In the genomic region with DNA sequence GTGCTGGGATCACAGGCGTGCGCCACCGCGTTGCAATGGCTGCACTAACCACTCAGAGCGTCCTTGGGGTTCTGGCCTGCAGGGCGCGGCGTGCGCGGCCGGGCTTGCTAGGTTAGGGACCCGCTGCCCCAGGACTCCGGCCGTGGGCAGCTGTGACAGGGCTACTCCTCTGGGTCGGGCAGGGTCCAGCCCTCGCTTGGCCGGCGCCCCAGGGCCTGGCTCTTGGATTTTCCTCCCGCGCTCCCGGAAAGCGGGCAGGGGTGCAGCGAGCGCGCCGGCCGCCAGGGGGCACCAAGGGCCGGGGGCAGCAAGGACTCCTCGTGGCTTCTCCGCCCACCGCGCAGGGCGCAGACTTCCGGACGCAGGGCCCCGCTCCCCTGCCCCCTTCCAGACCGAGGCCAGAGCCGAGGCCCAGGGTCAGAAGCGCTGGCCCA, we compare ENCODE assay signal across 12 cellular contexts. TPM values are rescaled to one million over a fixed set of nuclear protein-coding genes. Genes with fewer than 3 reads are reported as not detected.
DNase-seq lines count a peak whose midpoint lies in the region; ATAC-seq and TF ChIP-seq lines count a peak whose summit lies in the region.
"Had no signal": no experiment of that assay in that cellular context is flagged by ENCODE, and none has a peak within 500 bp of the region (broad histone marks: within the 10 kb centered on the region; RNA-seq: fewer than 3 reads in every experiment).

No MANE protein-coding gene starts in this region.

- DNase-seq in activated effector memory CD4-positive, alpha-beta T cell treated with anti-CD3 and anti-CD28 coated beads, Interleukin-2, amount 50 U/mL, for 16 hours, result peak; percentile 73
- DNase-seq in activated effector memory CD4-positive, alpha-beta T cell treated with Interleukin-2 at 50 U/mL for 16 hours, result no peak
- peak in 1 of 2 donors; percentile 61 for DNase-seq in activated naive CD4-positive, alpha-beta T cell treated with anti-CD3 and anti-CD28 coated beads, Interleukin-2, amount 50 U/mL, for 72 hours (ENCODE audit: low spot score in 2 of 2)
- DNase-seq in testis, result peak; percentile 55
- no peak for DNase-seq in mesenchymal stem cell
- no peak for DNase-seq in psoas muscle
- no peak for DNase-seq in NCI-H2196 (lab: John Stamatoyannopoulos, UW; ENCODE audit: unreplicated experiment)

- no peaks in the 10 kb centered on the region for H3K79me1 ChIP-seq in mesenchymal stem cell (replicated peaks; ENCODE audit: low read length, poor library complexity, severe bottlenecking)

- TF ChIP-seq CTCF in liver (IDR thresholded peaks at IDR 0.05; ENCODE audit: low read depth, low read length, missing input control) (peak; percentile 4), testis (IDR thresholded peaks at IDR 0.05) (peak in 2 of 3 experiments; percentile 46 to 63), psoas muscle (IDR thresholded peaks at IDR 0.05) (no peak)

- no peak overlapping the region for H2BK120ac ChIP-seq in mesenchymal stem cell (ENCODE audit: low read depth, low read length)

- no peaks in the 10 kb centered on the region for H3K27me3 ChIP-seq in liver (ENCODE audit: control insufficient read depth in 4 of 4, insufficient read depth in 4 of 4, low read length in 3 of 4)
- H3K27me3 ChIP-seq in testis, result no peaks in the 10 kb centered on the region
- peaks cover 0 to 9% of the 10 kb centered on the region in 2 experiments for H3K27me3 ChIP-seq in mesenchymal stem cell (ENCODE audit: control insufficient read depth in 1 of 2, insufficient read depth in 1 of 2, low read length in 2 of 2)
- peaks cover 0 to 2% (median 0%) of the 10 kb centered on the region in 3 donors for H3K27me3 ChIP-seq in psoas muscle (ENCODE audit: insufficient read depth in 3 of 3, low read length in 2 of 3)
- H3K27me3 ChIP-seq: adrenal gland, BLaER1 had no signal

- no peak overlapping the region for H2AK5ac ChIP-seq in mesenchymal stem cell (ENCODE audit: low read length, severe bottlenecking)

- 36% methylated on average over 39 of the region's 39 CpGs for WGBS in liver
- 48% methylated on average over 26 of the region's 39 CpGs; no CpG with 5 or more reads in 1 of the 2 donors for WGBS in testis, 2 donors
- 71% methylated on average over 38 of the region's 39 CpGs for WGBS in mesenchymal stem cell
- WGBS in psoas muscle, 3 donors, result 36 to 48% (median 39%) methylated on average over 29 to 39 of the region's 39 CpGs

- peak; percentile 50 to 64 for ATAC-seq in activated naive CD4-positive, alpha-beta T cell treated with anti-CD3 and anti-CD28 coated beads, Interleukin-2, amount 50 U/mL, for 72 hours
- ATAC-seq in psoas muscle, result no peak

- H3K36me3 Mint-ChIP-seq in activated naive CD4-positive, alpha-beta T cell treated with anti-CD3 and anti-CD28 coated beads, Interleukin-2, amount 50 U/mL, for 72 hours, result peaks cover 6 to 22% of the 10 kb centered on the region in 2 donors

- H3K9me3 ChIP-seq in liver (ENCODE audit: control insufficient read depth in 4 of 4, low read length in 3 of 4) (peaks cover 18 to 36% (median 33%) of the 10 kb centered on the region in 4 donors), testis (no peaks in the 10 kb centered on the region), mesenchymal stem cell (ENCODE audit: control insufficient read depth, low read length) (peaks cover 34% of the 10 kb centered on the region), psoas muscle (peaks cover 43% of the 10 kb centered on the region)

- H3K9ac ChIP-seq in liver (ENCODE audit: low read depth in 1 of 2, low read length in 2 of 2), result no peak overlapping the region
- no peak overlapping the region for H3K9ac ChIP-seq in mesenchymal stem cell (ENCODE audit: low read length)
- H3K9ac ChIP-seq: BLaER1 had no signal

- H2AFZ ChIP-seq in mesenchymal stem cell (ENCODE audit: low read depth, low read length), result no peak overlapping the region

- no peak overlapping the region for H3K4ac ChIP-seq in mesenchymal stem cell (ENCODE audit: low read depth in 1 of 2, low read length in 2 of 2)

- H3K23ac ChIP-seq in mesenchymal stem cell (ENCODE audit: low read length in 2 of 2), result no peak overlapping the region

- intact Hi-C loops in testis (cut with DNase I; ENCODE audit: low total_unique reads) (no loop called here), psoas muscle (cut with DNase I) (no loop called here)

- no peak overlapping the region for H3K18ac ChIP-seq in mesenchymal stem cell (ENCODE audit: low read depth in 1 of 2, low read length in 2 of 2)

- TF ChIP-seq RAD21 in liver (IDR thresholded peaks at IDR 0.05), result no peak

- no peak overlapping the region for H3K14ac ChIP-seq in mesenchymal stem cell (ENCODE audit: low read length in 2 of 2)

- no peak overlapping the region for H3K4me3 ChIP-seq in liver (ENCODE audit: low read depth in 1 of 3, low read length in 3 of 3)
- H3K4me3 ChIP-seq in testis, result peak overlapping the region; percentile 40 to 54
- no peak overlapping the region for H3K4me3 ChIP-seq in mesenchymal stem cell (ENCODE audit: insufficient read depth in 1 of 2, low read depth in 1 of 2, low read length in 2 of 2)
- H3K4me3 ChIP-seq in psoas muscle, result no peak overlapping the region
- H3K4me3 ChIP-seq: adrenal gland, BLaER1 had no signal

- H4K8ac ChIP-seq in mesenchymal stem cell (ENCODE audit: low read length), result no peak overlapping the region

- peaks cover 10% of the 10 kb centered on the region in 2 donors for H3K9me3 Mint-ChIP-seq in activated naive CD4-positive, alpha-beta T cell treated with anti-CD3 and anti-CD28 coated beads, Interleukin-2, amount 50 U/mL, for 72 hours

- H3K4me2 ChIP-seq in mesenchymal stem cell (ENCODE audit: low read length, poor library complexity, severe bottlenecking), result no peak overlapping the region
- H3K4me2 ChIP-seq: BLaER1 had no signal

- no peak overlapping the region for H2BK5ac ChIP-seq in mesenchymal stem cell (ENCODE audit: low read depth, low read length, poor library complexity, severe bottlenecking)

- H2BK15ac ChIP-seq in mesenchymal stem cell (ENCODE audit: low read depth, poor library complexity, severe bottlenecking), result no peak overlapping the region

- H3K27ac ChIP-seq in liver (ENCODE audit: low read depth in 1 of 2, low read length in 2 of 2) (no peak overlapping the region), testis (no peak overlapping the region), mesenchymal stem cell (ENCODE audit: low read length, poor library complexity, severe bottlenecking) (no peak overlapping the region), psoas muscle (no peak overlapping the region)
- H3K27ac ChIP-seq: adrenal gland, BLaER1 had no signal

- H3K27ac Mint-ChIP-seq in activated naive CD4-positive, alpha-beta T cell treated with anti-CD3 and anti-CD28 coated beads, Interleukin-2, amount 50 U/mL, for 72 hours, result no peak overlapping the region

- no peak overlapping the region for H4K91ac ChIP-seq in mesenchymal stem cell (ENCODE audit: low read length)

- no peaks in the 10 kb centered on the region for H3K36me3 ChIP-seq in liver (ENCODE audit: control insufficient read depth in 4 of 4, insufficient read depth in 3 of 4, low read depth in 1 of 4, low read length in 3 of 4)
- H3K36me3 ChIP-seq in testis (ENCODE audit: low read depth, missing control alignments), result no peaks in the 10 kb centered on the region
- H3K36me3 ChIP-seq in mesenchymal stem cell (ENCODE audit: control insufficient read depth in 1 of 2, insufficient read depth in 2 of 2, low read depth in 1 of 2, low read length in 2 of 2), result no peaks in the 10 kb centered on the region
- no peaks in the 10 kb centered on the region for H3K36me3 ChIP-seq in psoas muscle (ENCODE audit: insufficient read depth in 1 of 2, low read depth in 1 of 2)
- H3K36me3 ChIP-seq: adrenal gland had no signal

- H3K4me1 ChIP-seq in liver (ENCODE audit: control insufficient read depth in 4 of 4, insufficient read depth in 4 of 4, low read length in 3 of 4) (no peaks in the 10 kb centered on the region), testis (no peaks in the 10 kb centered on the region), mesenchymal stem cell (ENCODE audit: control insufficient read depth, insufficient read depth, low read depth, low read length) (no peaks in the 10 kb centered on the region), psoas muscle (no peaks in the 10 kb centered on the region)
- H3K4me1 ChIP-seq: adrenal gland had no signal

- no peak overlapping the region for H2BK12ac ChIP-seq in mesenchymal stem cell (ENCODE audit: low read length in 2 of 2)

- TF ChIP-seq POLR2A in testis (IDR thresholded peaks at IDR 0.05), result no peak

TF ChIP-seq in liver, 16 proteins besides CTCF, POLR2A, EP300 and RAD21 (continues in another document):
- TF ChIP-seq TAF1 (conservative IDR thresholded peaks at IDR 0.05) (no peak), SP1 (IDR thresholded peaks at IDR 0.05) (no peak), HNF4G (IDR thresholded peaks at IDR 0.05) (no peak), MAX (IDR thresholded peaks at IDR 0.05) (no peak), EGR1 (IDR thresholded peaks at IDR 0.05; ENCODE audit: low read depth in 2 of 2) (no peak)

RNA-seq across cellular contexts. Expression of gene TLE7, which starts 0.5 kb away (rescaled TPM):
- not detected for total RNA-seq in activated naive CD4-positive, alpha-beta T cell treated with anti-CD3 and anti-CD28 coated beads, Interleukin-2, amount 50 U/mL, for 72 hours
- total RNA-seq in liver, result not detected
- polyA plus RNA-seq in liver, result not detected
- total RNA-seq in testis, result 1 to 10 TPM; 2.4 to 3.0 TPM
- polyA plus RNA-seq in testis (ENCODE audit: insufficient read depth, low read depth, low replicate concordance), result 1.7 TPM
- polyA plus RNA-seq in mesenchymal stem cell (2013, experiment 1 of 2), result not detected
- not detected for polyA plus RNA-seq in mesenchymal stem cell (2013, experiment 2 of 2)
- not detected for total RNA-seq in psoas muscle
- polyA plus RNA-seq in psoas muscle, result not detected
- total RNA-seq: adrenal gland, mononuclear cell, urinary bladder had no signal
- polyA plus RNA-seq: adrenal gland, urinary bladder had no signal

RNA-seq across cellular contexts. Expression of gene ZNF23, which starts 20.7 kb away (rescaled TPM):
- 1 to 10 TPM; 4.5 to 9.5 TPM for total RNA-seq in activated naive CD4-positive, alpha-beta T cell treated with anti-CD3 and anti-CD28 coated beads, Interleukin-2, amount 50 U/mL, for 72 hours
- 1 to 10 TPM; 4.0 to 6.1 TPM for total RNA-seq in liver
- polyA plus RNA-seq in liver, result 1 to 10 TPM; 1.5 to 2.3 TPM
- total RNA-seq in testis, result 10 to 100 TPM; 14.5 to 16.3 TPM
- 10.9 TPM for polyA plus RNA-seq in testis (ENCODE audit: insufficient read depth, low read depth, low replicate concordance)
- 6.0 TPM for polyA plus RNA-seq in mesenchymal stem cell (2013, experiment 1 of 2)
- 6.4 TPM for polyA plus RNA-seq in mesenchymal stem cell (2013, experiment 2 of 2)
- total RNA-seq in psoas muscle, result 1 to 10 TPM; 3.8 to 7.2 (median 5.4) TPM
- polyA plus RNA-seq in psoas muscle, result 1 to 10 TPM; 4.8 to 9.3 (median 6.1) TPM

RNA-seq across cellular contexts. Expression of gene ZNF19, which starts 47.8 kb away (rescaled TPM):
- total RNA-seq in activated naive CD4-positive, alpha-beta T cell treated with anti-CD3 and anti-CD28 coated beads, Interleukin-2, amount 50 U/mL, for 72 hours, result 1 to 10 TPM; 1.1 to 2.4 TPM
- total RNA-seq in liver, result 1 to 10 TPM; 2.1 to 2.7 TPM
- 1 to 10 TPM in 1 of 2 donors, under 1 TPM in 1; 0.73 to 1.7 TPM for polyA plus RNA-seq in liver
- 10 to 100 TPM; 28.4 to 44.6 TPM for total RNA-seq in testis
- polyA plus RNA-seq in testis (ENCODE audit: insufficient read depth, low read depth, low replicate concordance), result 31.8 TPM
- polyA plus RNA-seq in mesenchymal stem cell (2013, experiment 1 of 2), result 0.91 TPM
- polyA plus RNA-seq in mesenchymal stem cell (2013, experiment 2 of 2), result 0.89 TPM
- 1 to 10 TPM; 1.2 to 2.2 (median 1.7) TPM for total RNA-seq in psoas muscle
- polyA plus RNA-seq in psoas muscle, result 1 to 10 TPM in 2 of 3 donors, under 1 TPM in 1; 0.92 to 1.2 (median 1.2) TPM

Comparison
In these comparisons a context has a peak if more than half of its experiments do, and no peak if none do; other contexts are left out.
1. DNase-seq: peak in activated effector memory CD4-positive, alpha-beta T cell treated with anti-CD3 and anti-CD28 coated beads, Interleukin-2, amount 50 U/mL, for 16 hours (single experiment) and testis (single experiment); none in activated effector memory CD4-positive, alpha-beta T cell treated with Interleukin-2 at 50 U/mL for 16 hours (single experiment), mesenchymal stem cell (single experiment), psoas muscle (0 of 2) and NCI-H2196 (single experiment).
2. ATAC-seq: peak in activated naive CD4-positive, alpha-beta T cell treated with anti-CD3 and anti-CD28 coated beads, Interleukin-2, amount 50 U/mL, for 72 hours (2 of 2); none in psoas muscle (0 of 4).
3. H3K4me3 ChIP-seq: peak in testis (2 of 2); none in liver (0 of 3), mesenchymal stem cell (0 of 2) and psoas muscle (single experiment).
4. RNA of gene ZNF19, which starts 47.8 kb away (total RNA-seq): 28.4 to 44.6 TPM in testis; 2.1 to 2.7 TPM in liver, 1.1 to 2.4 TPM in activated naive CD4-positive, alpha-beta T cell treated with anti-CD3 and anti-CD28 coated beads, Interleukin-2, amount 50 U/mL, for 72 hours and 1.2 to 2.2 TPM in psoas muscle; every median in the first group is over 4 times any median in the second.